In the genomic region with DNA sequence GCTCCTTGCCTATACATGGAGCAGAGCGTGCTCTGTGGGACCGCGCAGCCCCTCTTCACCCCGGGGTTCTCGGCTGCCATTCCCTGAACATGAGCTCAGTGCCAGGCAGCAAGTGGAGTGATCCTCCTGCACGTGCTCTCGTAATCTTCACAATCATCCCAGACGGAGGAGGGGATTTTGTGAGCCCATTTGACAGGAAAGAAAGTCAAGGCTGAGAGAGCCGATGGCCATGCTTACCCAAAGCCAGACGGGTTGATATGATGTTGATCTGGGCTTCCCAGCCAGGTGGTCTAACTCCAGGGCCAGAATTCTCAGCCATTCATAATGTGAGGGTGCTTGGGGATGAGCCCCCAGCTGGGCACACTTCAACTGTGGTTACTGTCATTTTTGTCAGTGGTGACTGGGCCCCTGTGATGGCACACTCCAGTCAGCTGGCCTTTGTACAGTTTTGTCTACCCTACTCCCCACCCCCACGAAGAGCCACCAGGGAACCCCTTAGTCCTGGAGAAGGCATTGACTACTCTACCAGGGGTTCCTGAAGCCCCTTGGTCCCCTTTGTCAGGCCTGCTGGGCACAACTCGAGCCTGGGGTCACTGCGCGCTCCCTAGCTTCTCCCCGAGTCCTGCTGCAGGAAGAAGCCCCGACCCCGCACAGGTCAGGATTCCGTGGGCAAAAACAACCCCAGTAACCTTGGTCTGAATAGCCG, we compare ENCODE assay signal across 20 cellular contexts. TPM values are rescaled to one million over a fixed set of nuclear protein-coding genes. Genes with fewer than 3 reads are reported as not detected.
A peak's percentile ranks its signal among the peaks of the same experiment; 100 is the strongest.
DNase-seq lines count a peak whose midpoint lies in the region; ATAC-seq, FAIRE-seq and TF ChIP-seq lines count a peak whose summit lies in the region.
"Had no signal": no experiment of that assay in that cellular context is flagged by ENCODE, and none has a peak within 500 bp of the region (broad histone marks: within the 10 kb centered on the region; RNA-seq: fewer than 3 reads in every experiment).

No MANE protein-coding gene starts in this region.

- peak overlapping the region; percentile 12 for H3K27ac Mint-ChIP-seq in chondrocyte (ENCODE audit: unreplicated experiment)
- H3K27ac Mint-ChIP-seq: activated CD4-positive, alpha-beta T cell treated with anti-CD3 and anti-CD28 coated beads, Interleukin-2, amount 10 ng/mL, durations not matched to agents 7 days and 5 days; CD4-positive, CD25-positive, alpha-beta regulatory T cell had no signal

- peaks cover 11 to 90% of the 10 kb centered on the region in 2 experiments; a peak in 4 of 5 replicates for H3K27me3 ChIP-seq in HepG2 (ENCODE audit: control insufficient read depth in 1 of 2, insufficient read depth in 2 of 2, low read length in 2 of 2)
- peaks cover 0 to 15% of the 10 kb centered on the region in 2 donors for H3K27me3 ChIP-seq in right lobe of liver
- H3K27me3 ChIP-seq in hepatocyte, result peaks cover 57% of the 10 kb centered on the region

- H3K4me3 Mint-ChIP-seq in chondrocyte (ENCODE audit: unreplicated experiment), result peak overlapping the region; percentile 54
- H3K4me3 Mint-ChIP-seq: activated CD4-positive, alpha-beta T cell treated with anti-CD3 and anti-CD28 coated beads, Interleukin-2, amount 10 ng/mL, durations not matched to agents 7 days and 5 days; CD4-positive, CD25-positive, alpha-beta regulatory T cell had no signal

- H4K20me1 ChIP-seq in HepG2 (ENCODE audit: insufficient read depth, low read length), result no peaks in the 10 kb centered on the region; the same call in 1 of the 2 replicates
- H4K20me1 ChIP-seq in hepatocyte (ENCODE audit: insufficient read depth, poor library complexity, severe bottlenecking), result no peaks in the 10 kb centered on the region

- no peak overlapping the region for H3K9ac ChIP-seq in HepG2 (ENCODE audit: insufficient read depth, low read depth, low read length)

- H3K36me3 ChIP-seq in HepG2 (replicated peaks in 1 of 2; ENCODE audit: control insufficient read depth in 1 of 2, insufficient read depth in 2 of 2, low read length in 2 of 2) (no peaks in the 10 kb centered on the region), right lobe of liver (no peaks in the 10 kb centered on the region), mesodermal cell (ENCODE audit: control insufficient read depth, insufficient read depth, low read length) (no peaks in the 10 kb centered on the region), hepatocyte (replicated peaks; ENCODE audit: insufficient read depth, low read depth) (no peaks in the 10 kb centered on the region)
- H3K36me3 ChIP-seq: colonic mucosa, suprapubic skin had no signal

- H3K4me2 ChIP-seq in HepG2 (ENCODE audit: low read depth, low read length) (no peak overlapping the region), hepatocyte (no peak overlapping the region)

- H3K27ac ChIP-seq in HepG2 (ENCODE audit: extremely low read length, insufficient read depth, low read length) (no peak overlapping the region), right lobe of liver (no peak overlapping the region), mesodermal cell (ENCODE audit: low read depth, low read length, severe bottlenecking) (no peak overlapping the region), hepatocyte (no peak overlapping the region)
- H3K27ac ChIP-seq: colonic mucosa, RWPE1, suprapubic skin had no signal

- POLR2A ChIA-PET in HepG2 (lab: Yijun Ruan, JAX), result no interaction called here

- no peaks in the 10 kb centered on the region for H3K9me3 Mint-ChIP-seq in chondrocyte (ENCODE audit: low read depth)
- H3K9me3 Mint-ChIP-seq: activated CD4-positive, alpha-beta T cell treated with anti-CD3 and anti-CD28 coated beads, Interleukin-2, amount 10 ng/mL, durations not matched to agents 7 days and 5 days had no signal

- H3K9me2 ChIP-seq in hepatocyte (replicated peaks; ENCODE audit: insufficient read depth), result no peaks in the 10 kb centered on the region

- TF ChIP-seq RAD21 in HepG2 (CRISPR knock-in tag; IDR thresholded peaks at IDR 0.05), result no peak

- H2AFZ ChIP-seq in HepG2 (ENCODE audit: low read length), result no peak overlapping the region
- no peak overlapping the region for H2AFZ ChIP-seq in hepatocyte

- H3K9me3 ChIP-seq in HepG2 (ENCODE audit: low read length) (no peaks in the 10 kb centered on the region), right lobe of liver (no peaks in the 10 kb centered on the region), mesodermal cell (ENCODE audit: control insufficient read depth, low read length) (no peaks in the 10 kb centered on the region), hepatocyte (ENCODE audit: low read depth) (no peaks in the 10 kb centered on the region)
- H3K9me3 ChIP-seq: colonic mucosa, suprapubic skin had no signal

- peaks cover 55% of the 10 kb centered on the region for H3K4me1 Mint-ChIP-seq in chondrocyte (ENCODE audit: low read depth)
- H3K4me1 Mint-ChIP-seq: activated CD4-positive, alpha-beta T cell treated with anti-CD3 and anti-CD28 coated beads, Interleukin-2, amount 10 ng/mL, durations not matched to agents 7 days and 5 days; CD4-positive, CD25-positive, alpha-beta regulatory T cell had no signal

- no peak for DNase-seq in HepG2 (ENCODE audit: low spot score)
- no peak for DNase-seq in right lobe of liver
- DNase-seq in chondrocyte (ENCODE audit: low spot score), result no peak
- no peak for DNase-seq in activated CD4-positive, alpha-beta T cell treated with anti-CD3 and anti-CD28 coated beads, Interleukin-2, amount 50 U/mL, for 48 hours
- no peak for DNase-seq in cerebellar cortex (ENCODE audit: low spot score)
- DNase-seq in hepatocyte (ENCODE audit: low spot score), result no peak
- DNase-seq: activated CD4-positive, alpha-beta T cell treated with anti-CD3 and anti-CD28 coated beads, Interleukin-2, amount 10 ng/mL, durations not matched to agents 7 days and 5 days; anterior cingulate cortex; CD4-positive, CD25-positive, alpha-beta regulatory T cell; colonic mucosa; DMS153; MV-4-11; NCI-H2029 treated with DMSO at 0.1 percent for 48 hours; NCI-H446 treated with DMSO at 0.1 percent for 48 hours; SW 1271 had no signal

- H3K79me2 ChIP-seq in HepG2 (ENCODE audit: insufficient read depth, low read length) (no peaks in the 10 kb centered on the region), hepatocyte (no peaks in the 10 kb centered on the region)

- intact Hi-C loops in HepG2 (cut with micrococcal nuclease; ENCODE audit: unreplicated experiment) (no loop called here), right lobe of liver (cut with DNase I) (no loop called here)

- no TSS peak for BruUV-seq in HepG2 (replicated peaks; lab: Mats Ljungman, UMichigan)

- TF ChIP-seq EP300 in HepG2 (IDR thresholded peaks at IDR 0.05; ENCODE audit: low read depth in 2 of 2, low read length in 2 of 2) (no peak), HepG2 (CRISPR knock-in tag; IDR thresholded peaks at IDR 0.05; ENCODE audit: borderline replicate concordance) (no peak)

- no peaks in the 10 kb centered on the region for H3K27me3 Mint-ChIP-seq in chondrocyte (ENCODE audit: low read depth)

- CTCF ChIA-PET in HepG2 (lab: Yijun Ruan, JAX; ENCODE audit: low intra/inter-chr PET ratio, low total read pairs), result no interaction called here

- ATAC-seq in HepG2 (no peak), right lobe of liver (no peak), GM18502 (IDR thresholded peaks at IDR 0.05; ENCODE audit: poor library complexity, unreplicated experiment) (no peak)

- H3K36me3 Mint-ChIP-seq in chondrocyte (ENCODE audit: low read depth), result no peaks in the 10 kb centered on the region
- H3K36me3 Mint-ChIP-seq: CD4-positive, CD25-positive, alpha-beta regulatory T cell had no signal

- H3K4me3 ChIP-seq in HepG2 (replicated peaks in 1 of 3; ENCODE audit: insufficient read depth in 1 of 3, low read depth in 2 of 3, low read length in 3 of 3), result no peak overlapping the region
- H3K4me3 ChIP-seq in right lobe of liver, result no peak overlapping the region
- peak overlapping the region; percentile 38 for H3K4me3 ChIP-seq in mesodermal cell (ENCODE audit: extremely low read depth, insufficient read depth, low read length, poor library complexity, severe bottlenecking)
- H3K4me3 ChIP-seq in hepatocyte, result no peak overlapping the region

- no peak for TF ChIP-seq POLR2A in HepG2 (IDR thresholded peaks at IDR 0.05; ENCODE audit: insufficient read depth in 1 of 2, low read depth in 2 of 2, low read length in 2 of 2)
- TF ChIP-seq POLR2A in right lobe of liver (IDR thresholded peaks at IDR 0.05), result no peak

- H3K4me1 ChIP-seq in HepG2 (ENCODE audit: insufficient read depth, low read length), result no peaks in the 10 kb centered on the region
- H3K4me1 ChIP-seq in right lobe of liver, result no peaks in the 10 kb centered on the region
- peaks cover 4% of the 10 kb centered on the region for H3K4me1 ChIP-seq in mesodermal cell (ENCODE audit: control insufficient read depth, insufficient read depth, low read length, poor library complexity, severe bottlenecking)
- no peaks in the 10 kb centered on the region for H3K4me1 ChIP-seq in hepatocyte (ENCODE audit: insufficient read depth)
- H3K4me1 ChIP-seq: colonic mucosa had no signal

- in situ Hi-C loops in HepG2 (cut with HindIII; ENCODE audit: extremely low pct_ligation_motif_present, low pct_unique_long_range_greater_than_20kb), result no loop called here

- 21% methylated on average over 17 of the region's 19 CpGs for WGBS in HepG2 (ENCODE audit: low lambda C conversion rate)
- 44% methylated on average over 4 of the region's 19 CpGs for WGBS in right lobe of liver (ENCODE audit: insufficient coverage, low coverage, low lambda C conversion rate, missing lambda C conversion rate)
- 76 to 79% methylated on average over 17 to 18 of the region's 19 CpGs for WGBS in mesodermal cell (ENCODE audit: insufficient coverage in 2 of 2), 2 experiments
- 70% methylated on average over 19 of the region's 19 CpGs for WGBS in hepatocyte (ENCODE audit: low lambda C conversion rate, missing lambda C conversion rate)

- FAIRE-seq in HepG2 (lab: Jason Lieb, UNC), result no peak
- FAIRE-seq: A204.1 had no signal

- TF ChIP-seq CTCF in HepG2 (CRISPR knock-in tag; IDR thresholded peaks at IDR 0.05), result no peak
- TF ChIP-seq CTCF in right lobe of liver (IDR thresholded peaks at IDR 0.05), result no peak
- TF ChIP-seq CTCF in chondrocyte (IDR thresholded peaks at IDR 0.05), result no peak
- TF ChIP-seq CTCF in hepatocyte (IDR thresholded peaks at IDR 0.05; ENCODE audit: poor library complexity), result no peak

RNA-seq across cellular contexts. Expression of gene APCDD1L, which starts 1.5 kb away (rescaled TPM):
- total RNA-seq in HepG2 (2016; rRNA removed; fragmentation: Illumina TruSeq; extraction: Trizol), result not detected in 2 replicates
- total RNA-seq in HepG2 (2016; cell fraction: cytosol; rRNA removed; fragmentation: Illumina TruSeq; extraction: Trizol; ENCODE audit: low read depth), result not detected in 2 replicates
- total RNA-seq in HepG2 (2016; cell fraction: insoluble cytoplasmic fraction; rRNA removed; fragmentation: Illumina TruSeq; extraction: Trizol), result not detected in 2 replicates
- total RNA-seq in HepG2 (2016; cell fraction: membrane; rRNA removed; fragmentation: Illumina TruSeq; extraction: Trizol), result not detected in 2 replicates
- not detected in 2 replicates for total RNA-seq in HepG2 (2016; cell fraction: nucleus; rRNA removed; fragmentation: Illumina TruSeq; extraction: Trizol)
- not detected in 2 replicates for polyA plus RNA-seq in HepG2 (2011; rRNA removed)
- polyA plus RNA-seq in HepG2 (2011; cell fraction: cytosol; rRNA removed), result not detected in 2 replicates
- polyA plus RNA-seq in HepG2 (2011; cell fraction: nucleus; rRNA removed), result not detected in 2 replicates
- not detected in 2 replicates for polyA plus RNA-seq in HepG2 (2012)
- polyA plus RNA-seq in HepG2 (2016; cell fraction: cytosol; fragmentation: Illumina TruSeq; extraction: Trizol; ENCODE audit: low read depth), result not detected in 2 replicates
- not detected in 2 replicates for polyA plus RNA-seq in HepG2 (2016; cell fraction: insoluble cytoplasmic fraction; fragmentation: Illumina TruSeq; extraction: Trizol; ENCODE audit: low read depth)
- polyA plus RNA-seq in HepG2 (2016; cell fraction: membrane; fragmentation: Illumina TruSeq; extraction: Trizol; ENCODE audit: low read depth), result not detected in 2 replicates
- not detected in 2 replicates for polyA plus RNA-seq in HepG2 (2016; cell fraction: nucleus; fragmentation: Illumina TruSeq; extraction: Trizol; ENCODE audit: insufficient read depth, low read depth)
- 0.09 TPM in 1 of 2 replicates, not detected in the other for polyA minus RNA-seq in HepG2 (2011; rRNA and poly(A)+ RNA removed; ENCODE audit: low replicate concordance)
- not detected in 2 replicates for polyA minus RNA-seq in HepG2 (2011; cell fraction: cytosol; rRNA and poly(A)+ RNA removed)
- not detected in 2 replicates for polyA minus RNA-seq in HepG2 (2011; cell fraction: nucleus; rRNA and poly(A)+ RNA removed)
- under 1 TPM in 1 of 6 experiments, not detected in 5; 0.04 TPM for total RNA-seq in right lobe of liver
- total RNA-seq in chondrocyte, result 20.7 to 26.3 TPM (median 22.5 TPM) in 3 replicates
- 9.4 TPM for polyA plus RNA-seq in mesodermal cell (2013, experiment 1 of 2)
- polyA plus RNA-seq in mesodermal cell (2013, experiment 2 of 2), result 6.8 TPM
- total RNA-seq in hepatocyte, result 0.23 TPM in 1 of 2 replicates, not detected in the other
- polyA plus RNA-seq in hepatocyte, result 0.07 TPM in 1 of 2 replicates, not detected in the other
- total RNA-seq: activated CD4-positive, alpha-beta T cell treated with anti-CD3 and anti-CD28 coated beads, Interleukin-2, amount 10 ng/mL, durations not matched to agents 7 days and 5 days; CD4-positive, CD25-positive, alpha-beta regulatory T cell had no signal

Comparison
In these comparisons a context has a peak if more than half of its experiments do, and no peak if none do; other contexts are left out.
1. RNA of gene APCDD1L, which starts 1.5 kb away (total RNA-seq): 20.7 to 26.3 TPM in chondrocyte; 0.23 TPM in hepatocyte, not detected in HepG2 and 0.04 TPM in right lobe of liver; every median in the first group is over 10 times any median in the second.